ENCODE assay signal across 8 cellular contexts in genomic region chr3:151875759-151876158, GRCh38. TPM values are rescaled to one million over a fixed set of nuclear protein-coding genes. Genes with fewer than 3 reads are reported as not detected.
A peak's percentile ranks its signal among the peaks of the same experiment; 100 is the strongest.
DNase-seq lines count a peak whose midpoint lies in the region; ATAC-seq and TF ChIP-seq lines count a peak whose summit lies in the region.

No MANE protein-coding gene starts in this region.

- H3K9me3 ChIP-seq in tibial nerve, result no peaks in the 10 kb centered on the region

- no peaks in the 10 kb centered on the region for H3K36me3 Mint-ChIP-seq in CD14-positive monocyte
- no peaks in the 10 kb centered on the region for H3K36me3 Mint-ChIP-seq in chondrocyte (ENCODE audit: low read depth)

- no peaks in the 10 kb centered on the region for H3K9me3 Mint-ChIP-seq in CD14-positive monocyte
- no peaks in the 10 kb centered on the region for H3K9me3 Mint-ChIP-seq in chondrocyte (ENCODE audit: low read depth)

- no peak for TF ChIP-seq EP300 in tibial nerve (IDR thresholded peaks at IDR 0.05)

- peaks cover 42% of the 10 kb centered on the region for H3K4me1 Mint-ChIP-seq in CD14-positive monocyte
- H3K4me1 Mint-ChIP-seq in chondrocyte (ENCODE audit: low read depth), result peaks cover 24% of the 10 kb centered on the region

- H3K4me3 Mint-ChIP-seq in CD14-positive monocyte, result peak overlapping the region; percentile 59 to 89
- H3K4me3 Mint-ChIP-seq in chondrocyte (ENCODE audit: unreplicated experiment), result no peak overlapping the region

- no peak for TF ChIP-seq CTCF in CD14-positive monocyte (IDR thresholded peaks at IDR 0.05)
- TF ChIP-seq CTCF in chondrocyte (IDR thresholded peaks at IDR 0.05), result no peak
- no peak for TF ChIP-seq CTCF in tibial nerve (IDR thresholded peaks at IDR 0.05)

- H3K27ac Mint-ChIP-seq in CD14-positive monocyte (peak overlapping the region; percentile 92 to 98 (median 97)), chondrocyte (ENCODE audit: unreplicated experiment) (peak overlapping the region; percentile 83)

- 68 to 72% methylated on average over 3 of the region's 3 CpGs for WGBS in tibial nerve, 2 donors

- no peaks in the 10 kb centered on the region for H3K36me3 ChIP-seq in tibial nerve

- no peak overlapping the region for H3K4me3 ChIP-seq in tibial nerve

- ATAC-seq in GM19468 (IDR thresholded peaks at IDR 0.05; ENCODE audit: extremely low read depth, unreplicated experiment) (peak; percentile 20), HG03520 (IDR thresholded peaks at IDR 0.05; ENCODE audit: unreplicated experiment) (peak; percentile 52)

- no peak overlapping the region for H3K27ac ChIP-seq in tibial nerve

- H3K27me3 Mint-ChIP-seq in CD14-positive monocyte (ENCODE audit: low read depth in 3 of 3) (no peaks in the 10 kb centered on the region), chondrocyte (ENCODE audit: low read depth) (no peaks in the 10 kb centered on the region)

- H3K4me1 ChIP-seq in tibial nerve, result peaks cover 0 to 16% (median 0%) of the 10 kb centered on the region in 4 donors

- intact Hi-C loops in CD14-positive monocyte (cut with micrococcal nuclease), result loop anchor here in 1 of 2 donors (10.0 kb wide), 1 partner anchor 701 kb away; no protein-coding TSS in a partner anchor

- peak; percentile 51 for DNase-seq in CD14-positive monocyte (ENCODE audit: low spot score)
- no peak for DNase-seq in chondrocyte (ENCODE audit: low spot score)
- DNase-seq in DMS153 (lab: John Stamatoyannopoulos, UW), result no peak
- no peak for DNase-seq in OCI-M2 (lab: John Stamatoyannopoulos, UW; ENCODE audit: unreplicated experiment)
- DNase-seq in tibial nerve (ENCODE audit: low spot score in 2 of 2), result no peak
- no peak for DNase-seq in COR-L47 (lab: John Stamatoyannopoulos, UW)

- no peak for TF ChIP-seq POLR2A in tibial nerve (IDR thresholded peaks at IDR 0.05)

- no peaks in the 10 kb centered on the region for H3K27me3 ChIP-seq in tibial nerve

RNA-seq across cellular contexts. Expression of gene SUCNR1, which starts 2.3 kb away (rescaled TPM):
- under 1 TPM; 0.20 to 0.28 TPM for polyA plus RNA-seq in CD14-positive monocyte
- total RNA-seq in chondrocyte, result 0.12 to 0.13 TPM in 2 of 3 replicates, not detected in the other
- total RNA-seq in tibial nerve, result under 1 TPM in 3 of 4 donors, not detected in 1; 0.60 to 0.87 (median 0.84) TPM
